22 cellular contexts compared by ENCODE assay signal in the genomic region with DNA sequence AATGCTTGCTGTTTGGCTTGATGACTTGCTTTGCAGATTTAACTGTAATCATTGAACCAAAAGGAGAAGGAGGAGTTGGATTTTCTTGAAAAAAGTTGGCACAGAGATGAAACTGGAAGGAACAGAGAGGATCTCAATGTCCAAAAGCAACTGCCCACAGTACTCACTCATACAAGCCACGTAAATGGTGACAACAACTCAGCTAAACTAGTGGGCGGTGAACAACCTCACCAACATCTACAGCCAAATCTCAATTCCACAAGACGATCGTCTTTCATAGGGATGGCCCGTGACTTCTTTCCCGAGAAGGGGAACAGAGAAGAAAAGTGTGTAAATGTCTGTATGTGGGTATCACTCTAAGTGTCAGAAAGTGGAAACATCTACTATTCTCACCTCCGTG.
"Had no signal": no experiment of that assay in that cellular context is flagged by ENCODE, and none has a peak within 500 bp of the region (broad histone marks: within the 10 kb centered on the region; RNA-seq: fewer than 3 reads in every experiment).

No MANE protein-coding gene starts in this region.

- H3K27me3 ChIP-seq: cardiac muscle cell, foreskin keratinocyte had no signal

- H3K9me3 Mint-ChIP-seq: activated CD4-positive, alpha-beta memory T cell treated with anti-CD3 and anti-CD28 coated beads, Interleukin-2, amount 10 ng/mL, durations not matched to agents 7 days and 5 days; activated CD4-positive, alpha-beta T cell treated with anti-CD3 and anti-CD28 coated beads, Interleukin-2, amount 10 ng/mL, durations not matched to agents 24 days and 14 days; activated naive CD8-positive, alpha-beta T cell treated with anti-CD3 and anti-CD28 coated beads, Interleukin-2, amount 50 U/mL, for 24 hours; activated T-cell treated with anti-CD3 and anti-CD28 coated beads, Interleukin-2, amount 50 U/mL, for 72 hours; nephron had no signal

- H3K4me3 Mint-ChIP-seq: activated CD4-positive, alpha-beta memory T cell treated with anti-CD3 and anti-CD28 coated beads, Interleukin-2, amount 10 ng/mL, durations not matched to agents 7 days and 5 days; activated CD4-positive, alpha-beta T cell treated with anti-CD3 and anti-CD28 coated beads, Interleukin-2, amount 10 ng/mL, durations not matched to agents 24 days and 14 days; activated naive CD8-positive, alpha-beta T cell treated with anti-CD3 and anti-CD28 coated beads, Interleukin-2, amount 50 U/mL, for 24 hours; activated T-cell treated with anti-CD3 and anti-CD28 coated beads, Interleukin-2, amount 50 U/mL, for 72 hours; nephron; T-helper 17 cell had no signal

- H3K27me3 Mint-ChIP-seq: activated naive CD8-positive, alpha-beta T cell treated with anti-CD3 and anti-CD28 coated beads, Interleukin-2, amount 50 U/mL, for 24 hours had no signal

- H3K4me1 Mint-ChIP-seq: activated naive CD8-positive, alpha-beta T cell treated with anti-CD3 and anti-CD28 coated beads, Interleukin-2, amount 50 U/mL, for 24 hours; nephron had no signal

- H3K27ac ChIP-seq: cardiac muscle cell, foreskin keratinocyte, left ventricle myocardium inferior, tibial artery, VCaP had no signal

- H3K4me1 ChIP-seq: left ventricle myocardium inferior had no signal

- DNase-seq: activated CD4-positive, alpha-beta memory T cell treated with anti-CD3 and anti-CD28 coated beads, Interleukin-2, amount 10 ng/mL, durations not matched to agents 7 days and 5 days; activated CD4-positive, alpha-beta T cell treated with anti-CD3 and anti-CD28 coated beads, Interleukin-2, amount 10 ng/mL, durations not matched to agents 24 days and 14 days; activated gamma-delta T cell; activated naive CD4-positive, alpha-beta T cell treated with anti-CD3 and anti-CD28 coated beads, Interleukin-2, amount 50 U/mL, for 16 hours; activated naive CD8-positive, alpha-beta T cell treated with anti-CD3 and anti-CD28 coated beads, Interleukin-2, amount 50 U/mL, for 24 hours; activated T-cell treated with anti-CD3 and anti-CD28 coated beads, Interleukin-2, amount 50 U/mL, for 72 hours; cortex of kidney; erythroblast; foreskin keratinocyte; kidney glomerular epithelial cell; left ventricle myocardium inferior; midbrain; nucleus accumbens; retina; stimulated activated CD4-positive, alpha-beta T cell treated with anti-CD3 and anti-CD28 coated beads, Interleukin-2, amount 100 ng/mL, for 48 hours; stimulated activated naive CD4-positive, alpha-beta T cell treated with Interleukin-2 at 50 U/mL for 16 hours; SW 1271; T-helper 17 cell; tibial artery had no signal

- H3K4me3 ChIP-seq: cardiac muscle cell, left ventricle myocardium inferior, tibial artery had no signal

- H3K9me3 ChIP-seq: left ventricle myocardium inferior, tibial artery had no signal

- H3K27ac Mint-ChIP-seq: activated CD4-positive, alpha-beta memory T cell treated with anti-CD3 and anti-CD28 coated beads, Interleukin-2, amount 10 ng/mL, durations not matched to agents 7 days and 5 days; activated CD4-positive, alpha-beta T cell treated with anti-CD3 and anti-CD28 coated beads, Interleukin-2, amount 10 ng/mL, durations not matched to agents 24 days and 14 days; activated naive CD8-positive, alpha-beta T cell treated with anti-CD3 and anti-CD28 coated beads, Interleukin-2, amount 50 U/mL, for 24 hours; activated T-cell treated with anti-CD3 and anti-CD28 coated beads, Interleukin-2, amount 50 U/mL, for 72 hours; nephron; T-helper 17 cell had no signal

- H3K36me3 ChIP-seq: cardiac muscle cell had no signal
